25 cellular contexts compared by ENCODE assay signal in the genomic region with DNA sequence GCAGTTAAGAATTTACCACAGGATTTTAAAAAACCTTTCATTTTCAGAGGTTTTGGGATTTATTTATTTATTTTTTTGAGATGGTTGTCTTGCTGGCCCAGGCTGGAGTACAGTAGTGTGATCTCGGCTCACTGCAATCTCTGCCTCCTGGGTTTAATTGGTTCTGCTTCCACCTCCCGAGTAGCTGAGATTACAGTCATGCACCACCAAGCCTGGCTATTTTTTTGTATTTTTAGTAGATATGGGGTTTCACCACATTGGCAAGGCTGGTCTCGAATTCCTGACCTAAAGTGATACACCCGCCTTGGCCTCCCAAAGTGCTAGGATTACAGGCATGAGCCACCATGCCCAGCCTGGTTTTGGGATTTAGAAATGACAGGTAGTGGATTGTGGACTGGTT. TPM values are rescaled to one million over a fixed set of nuclear protein-coding genes. Genes with fewer than 3 reads are reported as not detected.
"Had no signal": no experiment of that assay in that cellular context is flagged by ENCODE, and none has a peak within 500 bp of the region (broad histone marks: within the 10 kb centered on the region; RNA-seq: fewer than 3 reads in every experiment).

No MANE protein-coding gene starts in this region.

- H2AFZ ChIP-seq: hepatocyte, neural progenitor cell had no signal

- H3K27me3 ChIP-seq: esophagus muscularis mucosa, hepatocyte, neural progenitor cell, spleen, uterus had no signal

- H3K4me3 ChIP-seq: esophagus muscularis mucosa, hepatocyte, neural progenitor cell, spleen, uterus had no signal

- H3K4me1 ChIP-seq: neural progenitor cell, spleen, uterus had no signal

- H3K27ac ChIP-seq: hepatocyte, neural progenitor cell, spleen, uterus had no signal

- H3K27me3 Mint-ChIP-seq: activated CD4-positive, alpha-beta memory T cell treated with anti-CD3 and anti-CD28 coated beads for 36 hours; activated CD4-positive, alpha-beta T cell treated with anti-CD3 and anti-CD28 coated beads, Interleukin-2, amount 10 ng/mL, durations not matched to agents 24 days and 14 days; activated naive CD4-positive, alpha-beta T cell treated with anti-CD3 and anti-CD28 coated beads, Interleukin-2, amount 50 U/mL, for 24 hours; activated naive CD8-positive, alpha-beta T cell treated with anti-CD3 and anti-CD28 coated beads, Interleukin-2, amount 50 U/mL, for 24 hours; activated T-helper 17 cell treated with anti-CD3 and anti-CD28 coated beads, Interleukin-2, amount 50 U/mL, for 72 hours; central memory CD8-positive, alpha-beta T cell; naive thymus-derived CD8-positive, alpha-beta T cell; T-helper 17 cell; type B pancreatic cell had no signal

- H3K79me2 ChIP-seq: hepatocyte had no signal

- DNase-seq: activated CD4-positive, alpha-beta memory T cell treated with anti-CD3 and anti-CD28 coated beads for 36 hours; activated CD4-positive, alpha-beta T cell treated with anti-CD3 and anti-CD28 coated beads, Interleukin-2, amount 10 ng/mL, durations not matched to agents 24 days and 14 days; activated CD4-positive, CD25-positive, alpha-beta regulatory T cell treated with anti-CD3 and anti-CD28 coated beads, Interleukin-2, amount 50 U/mL, for 72 hours; activated CD8-positive, alpha-beta memory T cell treated with anti-CD3 and anti-CD28 coated beads, Interleukin-2, amount 50 U/mL, for 48 hours; activated gamma-delta T cell treated with Interleukin-2 at 50 U/mL for 16 hours; activated naive CD8-positive, alpha-beta T cell treated with anti-CD3 and anti-CD28 coated beads, Interleukin-2, amount 50 U/mL, for 24 hours; activated T-cell treated with anti-CD3 and anti-CD28 coated beads, Interleukin-2, amount 50 U/mL, for 4 hours; amygdala; dermis blood vessel endothelial cell; effector CD4-positive, alpha-beta T cell; left colon; naive thymus-derived CD8-positive, alpha-beta T cell; posterior cingulate gyrus; spleen; stimulated activated naive CD4-positive, alpha-beta T cell; T-helper 17 cell; T1000; uterus had no signal

- H3K4me1 Mint-ChIP-seq: activated naive CD4-positive, alpha-beta T cell treated with anti-CD3 and anti-CD28 coated beads, Interleukin-2, amount 50 U/mL, for 24 hours; activated naive CD8-positive, alpha-beta T cell treated with anti-CD3 and anti-CD28 coated beads, Interleukin-2, amount 50 U/mL, for 24 hours; activated T-helper 17 cell treated with anti-CD3 and anti-CD28 coated beads, Interleukin-2, amount 50 U/mL, for 72 hours; central memory CD8-positive, alpha-beta T cell; neural progenitor cell had no signal

- H3K9me3 Mint-ChIP-seq: activated CD4-positive, alpha-beta memory T cell treated with anti-CD3 and anti-CD28 coated beads for 36 hours; activated CD4-positive, alpha-beta T cell treated with anti-CD3 and anti-CD28 coated beads, Interleukin-2, amount 10 ng/mL, durations not matched to agents 24 days and 14 days; activated naive CD4-positive, alpha-beta T cell treated with anti-CD3 and anti-CD28 coated beads, Interleukin-2, amount 50 U/mL, for 24 hours; activated naive CD8-positive, alpha-beta T cell treated with anti-CD3 and anti-CD28 coated beads, Interleukin-2, amount 50 U/mL, for 24 hours; activated T-cell treated with anti-CD3 and anti-CD28 coated beads, Interleukin-2, amount 50 U/mL, for 4 hours; activated T-helper 17 cell treated with anti-CD3 and anti-CD28 coated beads, Interleukin-2, amount 50 U/mL, for 72 hours; central memory CD8-positive, alpha-beta T cell; naive thymus-derived CD8-positive, alpha-beta T cell; neural progenitor cell; type B pancreatic cell had no signal

- H3K9me3 ChIP-seq: esophagus muscularis mucosa, spleen, uterus had no signal

- H3K9ac ChIP-seq: neural progenitor cell had no signal

- H3K36me3 Mint-ChIP-seq: type B pancreatic cell had no signal

- H3K4me3 Mint-ChIP-seq: activated CD4-positive, alpha-beta memory T cell treated with anti-CD3 and anti-CD28 coated beads for 36 hours; activated CD4-positive, alpha-beta T cell treated with anti-CD3 and anti-CD28 coated beads, Interleukin-2, amount 10 ng/mL, durations not matched to agents 24 days and 14 days; activated naive CD4-positive, alpha-beta T cell treated with anti-CD3 and anti-CD28 coated beads, Interleukin-2, amount 50 U/mL, for 24 hours; activated naive CD8-positive, alpha-beta T cell treated with anti-CD3 and anti-CD28 coated beads, Interleukin-2, amount 50 U/mL, for 24 hours; activated T-cell treated with anti-CD3 and anti-CD28 coated beads, Interleukin-2, amount 50 U/mL, for 4 hours; activated T-helper 17 cell treated with anti-CD3 and anti-CD28 coated beads, Interleukin-2, amount 50 U/mL, for 72 hours; central memory CD8-positive, alpha-beta T cell; naive thymus-derived CD8-positive, alpha-beta T cell; neural progenitor cell; T-helper 17 cell; type B pancreatic cell had no signal

- H3K27ac Mint-ChIP-seq: activated CD4-positive, alpha-beta memory T cell treated with anti-CD3 and anti-CD28 coated beads for 36 hours; activated CD4-positive, alpha-beta T cell treated with anti-CD3 and anti-CD28 coated beads, Interleukin-2, amount 10 ng/mL, durations not matched to agents 24 days and 14 days; activated naive CD4-positive, alpha-beta T cell treated with anti-CD3 and anti-CD28 coated beads, Interleukin-2, amount 50 U/mL, for 24 hours; activated naive CD8-positive, alpha-beta T cell treated with anti-CD3 and anti-CD28 coated beads, Interleukin-2, amount 50 U/mL, for 24 hours; activated T-helper 17 cell treated with anti-CD3 and anti-CD28 coated beads, Interleukin-2, amount 50 U/mL, for 72 hours; naive thymus-derived CD8-positive, alpha-beta T cell; neural progenitor cell; T-helper 17 cell; type B pancreatic cell had no signal

- H3K4me2 ChIP-seq: hepatocyte, neural progenitor cell had no signal

RNA-seq across cellular contexts. Expression of a gene that starts 38.5 kb away (rescaled TPM):
- total RNA-seq: activated CD4-positive, alpha-beta memory T cell treated with anti-CD3 and anti-CD28 coated beads for 36 hours; activated CD4-positive, alpha-beta T cell treated with anti-CD3 and anti-CD28 coated beads, Interleukin-2, amount 10 ng/mL, durations not matched to agents 24 days and 14 days; dermis blood vessel endothelial cell had no signal
